ENCODE assay signal across 16 cellular contexts in genomic region chr6:14838041-14838596, GRCh38.
"Had no signal": no experiment of that assay in that cellular context is flagged by ENCODE, and none has a peak within 500 bp of the region (broad histone marks: within the 10 kb centered on the region; RNA-seq: fewer than 3 reads in every experiment).

No MANE protein-coding gene starts in this region.

- H3K9me3 ChIP-seq: ovary, spleen, upper lobe of left lung had no signal

- H3K36me3 ChIP-seq: brain microvascular endothelial cell, ovary, spleen, upper lobe of left lung had no signal

- H3K27ac ChIP-seq: brain microvascular endothelial cell, ovary, spleen, upper lobe of left lung had no signal

- H3K4me3 ChIP-seq: lung, ovary, spleen, upper lobe of left lung had no signal

- H3K27me3 ChIP-seq: brain microvascular endothelial cell, ovary, upper lobe of left lung had no signal

- DNase-seq: activated CD4-positive, alpha-beta T cell treated with anti-CD3 and anti-CD28 coated beads for 36 hours; activated CD8-positive, alpha-beta memory T cell treated with anti-CD3 and anti-CD28 coated beads, Interleukin-2, amount 50 U/mL, for 4 hours; activated CD8-positive, alpha-beta T cell treated with anti-CD3 and anti-CD28 coated beads for 36 hours; activated gamma-delta T cell treated with Interleukin-2 at 50 U/mL for 16 hours; activated naive CD8-positive, alpha-beta T cell treated with anti-CD3 and anti-CD28 coated beads for 36 hours; activated T-cell treated with anti-CD3 and anti-CD28 coated beads, Interleukin-2, amount 50 U/mL, for 72 hours; amygdala; brain microvascular endothelial cell; cerebellar nuclear complex; effector memory CD4-positive, alpha-beta T cell; left cardiac atrium; ovary; spleen; stimulated activated naive CD8-positive, alpha-beta T cell treated with anti-CD3 and anti-CD28 coated beads, Interleukin-15, amount 100 ng/mL, for 72 hours; upper lobe of left lung had no signal
